In the genomic region with DNA sequence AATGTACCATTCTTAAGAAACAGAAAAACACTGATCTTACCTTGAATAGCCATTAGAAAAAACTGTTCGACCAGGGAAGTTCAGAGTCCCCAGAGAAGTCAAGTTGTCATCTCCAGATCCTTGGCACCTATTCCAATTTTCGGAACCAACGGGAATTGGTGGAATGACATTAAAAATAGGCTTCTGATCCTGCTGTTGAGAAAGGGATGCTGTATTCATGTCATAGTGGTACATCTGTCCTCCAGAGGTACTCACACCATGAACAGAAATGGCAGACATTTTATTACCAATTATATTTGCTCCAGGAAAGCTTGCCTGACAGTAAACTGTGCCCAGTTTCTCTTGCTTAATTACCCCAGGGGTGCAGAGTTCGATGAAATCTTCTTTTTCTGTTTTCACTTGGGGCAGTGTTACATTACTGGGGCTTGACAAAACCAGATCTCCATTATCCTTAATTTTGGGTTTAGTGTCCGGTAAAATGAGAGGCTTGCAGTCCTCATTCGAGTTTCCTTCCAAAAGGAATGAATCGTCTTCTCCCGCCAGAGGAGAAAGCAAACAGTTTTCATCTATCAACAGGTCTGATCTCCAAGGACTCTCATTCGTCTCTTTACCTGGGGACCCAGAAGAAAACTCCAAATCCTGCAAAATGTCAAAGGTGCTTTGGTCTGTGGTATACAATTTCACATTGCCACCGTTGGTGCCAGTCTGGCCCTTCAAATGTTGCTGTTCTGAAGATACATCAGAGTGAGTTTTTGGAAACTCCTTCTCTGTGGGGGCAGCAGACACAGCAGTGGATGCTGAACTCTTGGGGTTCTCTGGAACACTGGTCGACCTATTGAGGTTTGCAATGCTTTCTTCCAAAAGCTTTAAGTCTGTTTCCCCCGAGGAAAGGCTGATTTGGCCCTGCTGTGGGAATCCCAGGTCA, we compare ENCODE assay signal across 9 cellular contexts. TPM values are rescaled to one million over a fixed set of nuclear protein-coding genes. Genes with fewer than 3 reads are reported as not detected.
A peak's percentile ranks its signal among the peaks of the same experiment; 100 is the strongest.
DNase-seq lines count a peak whose midpoint lies in the region; ATAC-seq and TF ChIP-seq lines count a peak whose summit lies in the region.
"Had no signal": no experiment of that assay in that cellular context is flagged by ENCODE, and none has a peak within 500 bp of the region (broad histone marks: within the 10 kb centered on the region; RNA-seq: fewer than 3 reads in every experiment).

No MANE protein-coding gene starts in this region.

- H3K9me3 Mint-ChIP-seq in activated CD4-positive, alpha-beta T cell treated with anti-CD3 and anti-CD28 coated beads, Interleukin-2, amount 10 ng/mL, durations not matched to agents 24 days and 14 days, result no peaks in the 10 kb centered on the region
- H3K9me3 Mint-ChIP-seq in activated T-helper 17 cell treated with anti-CD3 and anti-CD28 coated beads, Interleukin-2, amount 50 U/mL, for 72 hours, result no peaks in the 10 kb centered on the region
- no peaks in the 10 kb centered on the region for H3K9me3 Mint-ChIP-seq in immature natural killer cell

- TF ChIP-seq EP300 in suprapubic skin (IDR thresholded peaks at IDR 0.05), result no peak

- WGBS in suprapubic skin, result 16% methylated on average over 12 of the region's 12 CpGs

- no peak for ATAC-seq in activated T-helper 17 cell treated with anti-CD3 and anti-CD28 coated beads, Interleukin-2, amount 50 U/mL, for 72 hours (replicated peaks)
- ATAC-seq in GM19397 (IDR thresholded peaks at IDR 0.05; ENCODE audit: unreplicated experiment), result no peak
- no peak for ATAC-seq in HG02759 (IDR thresholded peaks at IDR 0.05; ENCODE audit: unreplicated experiment)

- no peaks in the 10 kb centered on the region for H3K9me3 ChIP-seq in suprapubic skin

- no peak for TF ChIP-seq CTCF in suprapubic skin (IDR thresholded peaks at IDR 0.05)

- no peaks in the 10 kb centered on the region for H3K27me3 ChIP-seq in suprapubic skin

- no peaks in the 10 kb centered on the region for H3K27me3 Mint-ChIP-seq in activated CD4-positive, alpha-beta T cell treated with anti-CD3 and anti-CD28 coated beads, Interleukin-2, amount 10 ng/mL, durations not matched to agents 24 days and 14 days
- H3K27me3 Mint-ChIP-seq in activated T-helper 17 cell treated with anti-CD3 and anti-CD28 coated beads, Interleukin-2, amount 50 U/mL, for 72 hours, result no peaks in the 10 kb centered on the region
- H3K27me3 Mint-ChIP-seq in immature natural killer cell (ENCODE audit: low read depth in 3 of 3), result peaks cover 7 to 21% (median 13%) of the 10 kb centered on the region in 3 donors

- peaks cover 56% of the 10 kb centered on the region for H3K4me1 Mint-ChIP-seq in activated CD4-positive, alpha-beta T cell treated with anti-CD3 and anti-CD28 coated beads, Interleukin-2, amount 10 ng/mL, durations not matched to agents 24 days and 14 days
- H3K4me1 Mint-ChIP-seq in activated T-helper 17 cell treated with anti-CD3 and anti-CD28 coated beads, Interleukin-2, amount 50 U/mL, for 72 hours, result peaks cover 44% of the 10 kb centered on the region
- H3K4me1 Mint-ChIP-seq in immature natural killer cell, result peaks cover 73 to 79% of the 10 kb centered on the region in 2 donors

- peak; percentile 62 for DNase-seq in activated CD4-positive, alpha-beta T cell treated with anti-CD3 and anti-CD28 coated beads, Interleukin-2, amount 10 ng/mL, durations not matched to agents 24 days and 14 days
- DNase-seq in activated CD4-positive, alpha-beta T cell treated with anti-CD3 and anti-CD28 coated beads, Interleukin-2, amount 50 U/mL, for 48 hours, result no peak
- DNase-seq in immature natural killer cell (no peak), suprapubic skin (ENCODE audit: low spot score in 2 of 2) (no peak), iPS-NIHi7 (ENCODE audit: extremely low spot score) (no peak)

- H3K4me3 ChIP-seq in suprapubic skin, result peak overlapping the region; percentile 95
- H3K4me3 ChIP-seq: SK-N-MC had no signal

- H3K27ac ChIP-seq in suprapubic skin, result peak overlapping the region; percentile 98
- H3K27ac ChIP-seq: SK-N-MC had no signal

- no peaks in the 10 kb centered on the region for H3K36me3 ChIP-seq in suprapubic skin

- peaks cover 39% of the 10 kb centered on the region for H3K36me3 Mint-ChIP-seq in activated CD4-positive, alpha-beta T cell treated with anti-CD3 and anti-CD28 coated beads, Interleukin-2, amount 10 ng/mL, durations not matched to agents 24 days and 14 days (ENCODE audit: low read depth)
- peaks cover 59% of the 10 kb centered on the region for H3K36me3 Mint-ChIP-seq in activated T-helper 17 cell treated with anti-CD3 and anti-CD28 coated beads, Interleukin-2, amount 50 U/mL, for 72 hours (ENCODE audit: low read depth)
- H3K36me3 Mint-ChIP-seq in immature natural killer cell, result peaks cover 15 to 24% (median 20%) of the 10 kb centered on the region in 3 donors

- H3K27ac Mint-ChIP-seq in activated CD4-positive, alpha-beta T cell treated with anti-CD3 and anti-CD28 coated beads, Interleukin-2, amount 10 ng/mL, durations not matched to agents 24 days and 14 days, result peak overlapping the region; percentile 31
- peak overlapping the region; percentile 56 for H3K27ac Mint-ChIP-seq in activated T-helper 17 cell treated with anti-CD3 and anti-CD28 coated beads, Interleukin-2, amount 50 U/mL, for 72 hours
- H3K27ac Mint-ChIP-seq in immature natural killer cell, result peak overlapping the region; percentile 34 to 65 (median 50)

- peak overlapping the region; percentile 93 for H3K4me3 Mint-ChIP-seq in activated CD4-positive, alpha-beta T cell treated with anti-CD3 and anti-CD28 coated beads, Interleukin-2, amount 10 ng/mL, durations not matched to agents 24 days and 14 days
- H3K4me3 Mint-ChIP-seq in activated T-helper 17 cell treated with anti-CD3 and anti-CD28 coated beads, Interleukin-2, amount 50 U/mL, for 72 hours, result peak overlapping the region; percentile 90
- H3K4me3 Mint-ChIP-seq in immature natural killer cell, result peak overlapping the region; percentile 91 to 95 (median 93)

- intact Hi-C loops in activated CD4-positive, alpha-beta T cell treated with anti-CD3 and anti-CD28 coated beads, Interleukin-2, amount 10 ng/mL, durations not matched to agents 24 days and 14 days (cut with micrococcal nuclease), result loop anchor here (5.0 kb wide), 4 partner anchors 88 to 772 kb away; partner anchors contain the start of genes KCTD16 and YIPF5

- H3K4me1 ChIP-seq in suprapubic skin, result peaks cover 67% of the 10 kb centered on the region

- no peak for TF ChIP-seq POLR2A in suprapubic skin (IDR thresholded peaks at IDR 0.05)

RNA-seq across cellular contexts. Expression of gene NR3C1, which starts 3.6 kb away (rescaled TPM):
- 62.2 and 64.7 TPM in 2 replicates for total RNA-seq in activated CD4-positive, alpha-beta T cell treated with anti-CD3 and anti-CD28 coated beads, Interleukin-2, amount 10 ng/mL, durations not matched to agents 24 days and 14 days
- 10 to 100 TPM; 33.2 to 48.3 TPM for total RNA-seq in activated T-helper 17 cell treated with anti-CD3 and anti-CD28 coated beads, Interleukin-2, amount 50 U/mL, for 72 hours
- 100 to 1,000 TPM in 1 of 3 donors, 10 to 100 TPM in 2; 87.3 to 142 (median 92.6) TPM for polyA plus RNA-seq in immature natural killer cell
- total RNA-seq in suprapubic skin, result 10 to 100 TPM; 50.4 to 68.8 (median 56.5) TPM
